Comparison of ENCODE assay signal across 8 cellular contexts in genomic region chr19:10870955-10871603, GRCh38. TPM values are rescaled to one million over a fixed set of nuclear protein-coding genes. Genes with fewer than 3 reads are reported as not detected.
A peak's percentile ranks its signal among the peaks of the same experiment; 100 is the strongest.
DNase-seq lines count a peak whose midpoint lies in the region; ATAC-seq and TF ChIP-seq lines count a peak whose summit lies in the region.

Gene CARM1 (plus strand): TSS chr19:10871553. CDS start chr19:10871703, 150 bp downstream.

- no peaks in the 10 kb centered on the region for H3K36me3 ChIP-seq in CD4-positive, CD25-positive, alpha-beta regulatory T cell (ENCODE audit: control insufficient read depth, insufficient read depth, low read length)
- H3K36me3 ChIP-seq in liver (ENCODE audit: control insufficient read depth in 4 of 4, insufficient read depth in 3 of 4, low read depth in 1 of 4, low read length in 3 of 4), result no peaks in the 10 kb centered on the region

- peak within 1 kb of the TSS; percentile 64 for H3K4me3 ChIP-seq in CD4-positive, CD25-positive, alpha-beta regulatory T cell (ENCODE audit: low read depth, low read length)
- peak within 1 kb of the TSS; percentile 67 to 88 (median 71) for H3K4me3 ChIP-seq in liver (ENCODE audit: low read depth in 1 of 3, low read length in 3 of 3)

- H3K4me3 Mint-ChIP-seq in CD4-positive, CD25-positive, alpha-beta regulatory T cell, result peak within 1 kb of the TSS; percentile 83 to 98 (median 90)
- H3K4me3 Mint-ChIP-seq in dendritic cell treated with granulocyte-macrophage colony-stimulating factor and Interleukin-4, amounts not matched to agents 40 ng/mL and 50 ng/mL, for 4 days, result peak within 1 kb of the TSS; percentile 80

- H3K9ac ChIP-seq in liver (ENCODE audit: low read depth in 1 of 2, low read length in 2 of 2), result peak within 1 kb of the TSS; percentile 56 to 63

- H3K9me3 Mint-ChIP-seq in CD4-positive, CD25-positive, alpha-beta regulatory T cell, result no peaks in the 10 kb centered on the region
- H3K9me3 Mint-ChIP-seq in dendritic cell treated with granulocyte-macrophage colony-stimulating factor and Interleukin-4, amounts not matched to agents 40 ng/mL and 50 ng/mL, for 4 days, result no peaks in the 10 kb centered on the region

- DNase-seq in CD4-positive, CD25-positive, alpha-beta regulatory T cell, result peak; percentile 97 to 99 (median 99)
- peak; percentile 97 for DNase-seq in NCI-H774 (lab: John Stamatoyannopoulos, UW)
- DNase-seq in activated CD4-positive, alpha-beta T cell treated with anti-CD3 and anti-CD28 coated beads, Interleukin-2, amount 50 U/mL, for 4 hours, result peak; percentile 99
- peak; percentile 99 for DNase-seq in stimulated activated CD4-positive, alpha-beta T cell treated with anti-CD3 and anti-CD28 coated beads, Interleukin-4, amount 100 ng/mL, for 1 hour

- peak; percentile 85 to 86 for ATAC-seq in CD4-positive, CD25-positive, alpha-beta regulatory T cell (ENCODE audit: low read depth in 2 of 2)
- peak; percentile 69 for ATAC-seq in GM19438 (IDR thresholded peaks at IDR 0.05; ENCODE audit: low read depth, unreplicated experiment)
- ATAC-seq in HG03571 (IDR thresholded peaks at IDR 0.05; ENCODE audit: unreplicated experiment), result peak; percentile 63

- no peaks in the 10 kb centered on the region for H3K36me3 Mint-ChIP-seq in CD4-positive, CD25-positive, alpha-beta regulatory T cell
- peaks cover 40% of the 10 kb centered on the region for H3K36me3 Mint-ChIP-seq in dendritic cell treated with granulocyte-macrophage colony-stimulating factor and Interleukin-4, amounts not matched to agents 40 ng/mL and 50 ng/mL, for 4 days (ENCODE audit: low read depth)

- H3K27ac ChIP-seq in CD4-positive, CD25-positive, alpha-beta regulatory T cell (ENCODE audit: insufficient read depth, low read length, poor library complexity, severe bottlenecking), result peak within 1 kb of the TSS; percentile 70
- H3K27ac ChIP-seq in liver (ENCODE audit: low read depth in 1 of 2, low read length in 2 of 2), result peak within 1 kb of the TSS; percentile 60 to 69

- intact Hi-C loops in dendritic cell treated with granulocyte-macrophage colony-stimulating factor and Interleukin-4, amounts not matched to agents 40 ng/mL and 50 ng/mL, for 4 days (cut with micrococcal nuclease), result loop anchor here (1.0 to 5.0 kb wide), 2 partner anchors 36 to 57 kb away; partner anchors contain the start of genes TIMM29 and YIPF2

- WGBS in liver, result under 1% methylated on average over 99 of the region's 99 CpGs

- H3K9me3 ChIP-seq in CD4-positive, CD25-positive, alpha-beta regulatory T cell (ENCODE audit: control insufficient read depth in 2 of 2, low read length in 2 of 2), result no peaks in the 10 kb centered on the region
- H3K9me3 ChIP-seq in liver (ENCODE audit: control insufficient read depth in 4 of 4, low read length in 3 of 4), result no peaks in the 10 kb centered on the region

- H3K27me3 ChIP-seq in CD4-positive, CD25-positive, alpha-beta regulatory T cell (ENCODE audit: control insufficient read depth, insufficient read depth, low read length), result no peaks in the 10 kb centered on the region
- no peaks in the 10 kb centered on the region for H3K27me3 ChIP-seq in liver (ENCODE audit: control insufficient read depth in 4 of 4, insufficient read depth in 4 of 4, low read length in 3 of 4)

- peak; percentile 97 for TF ChIP-seq CTCF in liver (IDR thresholded peaks at IDR 0.05; ENCODE audit: low read depth, low read length, missing input control)

- peak within 1 kb of the TSS; percentile 82 to 88 (median 84) for H3K27ac Mint-ChIP-seq in CD4-positive, CD25-positive, alpha-beta regulatory T cell
- peak within 1 kb of the TSS; percentile 88 for H3K27ac Mint-ChIP-seq in dendritic cell treated with granulocyte-macrophage colony-stimulating factor and Interleukin-4, amounts not matched to agents 40 ng/mL and 50 ng/mL, for 4 days

- peaks cover 17% of the 10 kb centered on the region for H3K4me1 ChIP-seq in CD4-positive, CD25-positive, alpha-beta regulatory T cell (ENCODE audit: control insufficient read depth, insufficient read depth, low read length, poor library complexity, severe bottlenecking)
- peaks cover 7 to 12% (median 8%) of the 10 kb centered on the region in 4 donors for H3K4me1 ChIP-seq in liver (ENCODE audit: control insufficient read depth in 4 of 4, insufficient read depth in 4 of 4, low read length in 3 of 4)

- peaks cover 5% of the 10 kb centered on the region for H3K27me3 Mint-ChIP-seq in CD4-positive, CD25-positive, alpha-beta regulatory T cell
- no peaks in the 10 kb centered on the region for H3K27me3 Mint-ChIP-seq in dendritic cell treated with granulocyte-macrophage colony-stimulating factor and Interleukin-4, amounts not matched to agents 40 ng/mL and 50 ng/mL, for 4 days

- TF ChIP-seq RAD21 in liver (IDR thresholded peaks at IDR 0.05), result peak; percentile 36 to 57

- H3K4me1 Mint-ChIP-seq in CD4-positive, CD25-positive, alpha-beta regulatory T cell, result peaks cover 3 to 39% (median 21%) of the 10 kb centered on the region in 4 donors
- H3K4me1 Mint-ChIP-seq in dendritic cell treated with granulocyte-macrophage colony-stimulating factor and Interleukin-4, amounts not matched to agents 40 ng/mL and 50 ng/mL, for 4 days (ENCODE audit: low read depth), result peaks cover 75% of the 10 kb centered on the region

TF ChIP-seq in liver, 16 proteins besides CTCF, POLR2A, EP300 and RAD21:
- no peak for TF ChIP-seq FOXA2 (IDR thresholded peaks at IDR 0.05)
- TF ChIP-seq HNF4G (IDR thresholded peaks at IDR 0.05), result no peak
- TF ChIP-seq SP1 (IDR thresholded peaks at IDR 0.05), result peak; percentile 62
- TF ChIP-seq JUND (IDR thresholded peaks at IDR 0.05), result no peak
- TF ChIP-seq TAF1 (conservative IDR thresholded peaks at IDR 0.05), result no peak
- peak in 1 of 2 donors; percentile 5 for TF ChIP-seq RXRA (IDR thresholded peaks at IDR 0.05)
- TF ChIP-seq, protein P1, sequence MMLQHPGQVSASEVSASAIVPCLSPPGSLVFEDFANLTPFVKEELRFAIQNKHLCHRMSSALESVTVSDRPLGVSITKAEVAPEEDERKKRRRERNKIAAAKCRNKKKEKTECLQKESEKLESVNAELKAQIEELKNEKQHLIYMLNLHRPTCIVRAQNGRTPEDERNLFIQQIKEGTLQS (IDR thresholded peaks at IDR 0.05), result no peak
- peak in 1 of 2 donors; percentile 26 for TF ChIP-seq EGR1 (IDR thresholded peaks at IDR 0.05; ENCODE audit: low read depth in 2 of 2)
- no peak for TF ChIP-seq FOXA1 (IDR thresholded peaks at IDR 0.05)
- no peak for TF ChIP-seq HNF4A (conservative IDR thresholded peaks at IDR 0.05)
- TF ChIP-seq, protein P2, sequence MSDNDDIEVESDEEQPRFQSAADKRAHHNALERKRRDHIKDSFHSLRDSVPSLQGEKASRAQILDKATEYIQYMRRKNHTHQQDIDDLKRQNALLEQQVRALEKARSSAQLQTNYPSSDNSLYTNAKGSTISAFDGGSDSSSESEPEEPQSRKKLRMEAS (IDR thresholded peaks at IDR 0.05), result no peak
- TF ChIP-seq YY1 (IDR thresholded peaks at IDR 0.05), result no peak
- no peak for TF ChIP-seq ZBTB33 (IDR thresholded peaks at IDR 0.05)
TF ChIP-seq in liver: peak in this region for 3.

RNA-seq across cellular contexts. Expression of gene CARM1, which starts in this region (rescaled TPM):
- 26.0 TPM for total RNA-seq in CD4-positive, CD25-positive, alpha-beta regulatory T cell
- polyA plus RNA-seq in CD4-positive, CD25-positive, alpha-beta regulatory T cell, result under 1 TPM; 0.39 to 0.94 (median 0.53) TPM
- 10 to 100 TPM; 12.6 to 18.3 TPM for total RNA-seq in liver
- 10 to 100 TPM in 1 of 2 donors, 1 to 10 TPM in 1; 5.1 to 17.5 TPM for polyA plus RNA-seq in liver

Comparison
In these comparisons a context has a peak if more than half of its experiments do, and no peak if none do; other contexts are left out.
1. Peak in every context shown above with its lines: DNase-seq, ATAC-seq, H3K4me3 ChIP-seq and H3K27ac ChIP-seq.